26 cellular contexts compared by ENCODE assay signal in genomic region chr11:77413850-77414249, GRCh38.
DNase-seq lines count a peak whose midpoint lies in the region; ATAC-seq, FAIRE-seq and TF ChIP-seq lines count a peak whose summit lies in the region.
"Had no signal": no experiment of that assay in that cellular context is flagged by ENCODE, and none has a peak within 500 bp of the region (broad histone marks: within the 10 kb centered on the region; RNA-seq: fewer than 3 reads in every experiment).

No MANE protein-coding gene starts in this region.

- H3K9me3 ChIP-seq in SK-N-SH (no peaks in the 10 kb centered on the region), gastroesophageal sphincter (no peaks in the 10 kb centered on the region)
- H3K9me3 ChIP-seq: left lung, upper lobe of right lung had no signal

- H3K4me3 Mint-ChIP-seq in WTC11, result no peak overlapping the region
- H3K4me3 Mint-ChIP-seq: activated B cell treated with CpG ODN at 0.5 μM for 24 hours; activated naive CD8-positive, alpha-beta T cell treated with anti-CD3 and anti-CD28 coated beads, Interleukin-2, amount 10 ng/mL, durations not matched to agents 7 days and 5 days; activated T-cell treated with anti-CD3 and anti-CD28 coated beads, Interleukin-2, amount 50 U/mL, for 4 hours had no signal

- no peaks in the 10 kb centered on the region for H3F3A ChIP-seq in SK-N-SH (replicated peaks; ENCODE audit: insufficient read depth)

- no peaks in the 10 kb centered on the region for H3K9me2 ChIP-seq in SK-N-SH

- H2AFZ ChIP-seq in SK-N-SH (ENCODE audit: low read depth), result no peak overlapping the region

- no peaks in the 10 kb centered on the region for H3K27me3 Mint-ChIP-seq in WTC11 (ENCODE audit: low read depth)
- H3K27me3 Mint-ChIP-seq: activated B cell treated with CpG ODN at 0.5 μM for 24 hours; activated naive CD8-positive, alpha-beta T cell treated with anti-CD3 and anti-CD28 coated beads, Interleukin-2, amount 10 ng/mL, durations not matched to agents 7 days and 5 days had no signal

- H3K4me1 Mint-ChIP-seq in WTC11, result peaks cover 62% of the 10 kb centered on the region

- H3K27me3 ChIP-seq in SK-N-SH (ENCODE audit: insufficient read depth) (no peaks in the 10 kb centered on the region), gastroesophageal sphincter (no peaks in the 10 kb centered on the region)
- H3K27me3 ChIP-seq: left lung, upper lobe of right lung had no signal

- peaks cover 0 to 7% of the 10 kb centered on the region in 2 experiments; a peak in 2 of 4 replicates for H3K4me1 ChIP-seq in SK-N-SH (ENCODE audit: control insufficient read depth in 1 of 2, insufficient read depth in 2 of 2, low read depth in 1 of 2, low read length in 1 of 2)
- peaks cover 0 to 45% (median 0%) of the 10 kb centered on the region in 3 donors for H3K4me1 ChIP-seq in gastroesophageal sphincter
- H3K4me1 ChIP-seq: upper lobe of right lung had no signal

- H3K36me3 ChIP-seq in SK-N-SH (replicated peaks in 1 of 2; ENCODE audit: control insufficient read depth in 1 of 2, insufficient read depth in 2 of 2, low read length in 1 of 2) (no peaks in the 10 kb centered on the region), gastroesophageal sphincter (no peaks in the 10 kb centered on the region)
- H3K36me3 ChIP-seq: left lung, upper lobe of right lung had no signal

- H4K20me1 ChIP-seq in SK-N-SH (ENCODE audit: insufficient read depth), result no peaks in the 10 kb centered on the region

- H3K27ac Mint-ChIP-seq in WTC11, result peak overlapping the region; percentile 79
- H3K27ac Mint-ChIP-seq: activated B cell treated with CpG ODN at 0.5 μM for 24 hours; activated naive CD8-positive, alpha-beta T cell treated with anti-CD3 and anti-CD28 coated beads, Interleukin-2, amount 10 ng/mL, durations not matched to agents 7 days and 5 days had no signal

- H3K4me3 ChIP-seq in SK-N-SH (ENCODE audit: low read depth in 2 of 2, low read length in 1 of 2) (no peak overlapping the region), LNCaP clone FGC (ENCODE audit: low read depth, low read length) (no peak overlapping the region), gastroesophageal sphincter (no peak overlapping the region)
- H3K4me3 ChIP-seq: left lung, smooth muscle cell, upper lobe of right lung had no signal

- no peaks in the 10 kb centered on the region for H3K9me3 Mint-ChIP-seq in WTC11
- H3K9me3 Mint-ChIP-seq: activated B cell treated with CpG ODN at 0.5 μM for 24 hours; activated naive CD8-positive, alpha-beta T cell treated with anti-CD3 and anti-CD28 coated beads, Interleukin-2, amount 10 ng/mL, durations not matched to agents 7 days and 5 days; activated T-cell treated with anti-CD3 and anti-CD28 coated beads, Interleukin-2, amount 50 U/mL, for 4 hours had no signal

- TF ChIP-seq CTCF in SK-N-SH (IDR thresholded peaks at IDR 0.05) (no peak), LNCaP clone FGC (IDR thresholded peaks at IDR 0.05; ENCODE audit: control insufficient read depth, extremely low read depth, insufficient read depth) (peak; percentile 21; the same call in 1 of the 2 replicates), WTC11 (IDR thresholded peaks at IDR 0.05) (no peak), gastroesophageal sphincter (IDR thresholded peaks at IDR 0.05) (no peak)

- TF ChIP-seq POLR2A in GM12891 (IDR thresholded peaks at IDR 0.05; ENCODE audit: low read depth, low read length), result no peak
- no peak for TF ChIP-seq POLR2A in gastroesophageal sphincter (IDR thresholded peaks at IDR 0.05)

- TF ChIP-seq RAD21 in SK-N-SH (IDR thresholded peaks at IDR 0.05; ENCODE audit: low read length), result 0 out of 2 replicates have a peak, but pooled peaks have one; percentile 9

- H3K27ac ChIP-seq in SK-N-SH (ENCODE audit: low read depth in 2 of 2, low read length in 1 of 2) (no peak overlapping the region), gastroesophageal sphincter (no peak overlapping the region)
- H3K27ac ChIP-seq: left lung, upper lobe of right lung had no signal

- DNase-seq in SK-N-SH (no peak), LNCaP clone FGC (ENCODE audit: low read depth) (no peak), WTC11 (ENCODE audit: low spot score) (no peak), T-helper 1 cell (no peak), GM12891 (ENCODE audit: insufficient read length, low spot score) (no peak)
- DNase-seq in activated CD4-positive, alpha-beta T cell treated with anti-CD3 and anti-CD28 coated beads, Interleukin-2, amount 50 U/mL, for 1 hour, result no peak
- DNase-seq: activated B cell treated with CpG ODN at 0.5 μM for 24 hours; activated gamma-delta T cell treated with Interleukin-2 at 50 U/mL for 16 hours; activated naive CD8-positive, alpha-beta T cell treated with anti-CD3 and anti-CD28 coated beads, Interleukin-2, amount 10 ng/mL, durations not matched to agents 7 days and 5 days; activated T-cell treated with anti-CD3 and anti-CD28 coated beads, Interleukin-2, amount 50 U/mL, for 4 hours; aorta; Calu3; effector memory CD4-positive, alpha-beta T cell; EL; islet precursor cell; KG1; left lung; NCI-H1930; NCI-H524; stimulated activated naive CD8-positive, alpha-beta T cell treated with anti-CD3 and anti-CD28 coated beads, Interleukin-15, Interleukin-2, amounts not matched to agents 100 U/mL and 50 U/mL, for 24 hours; upper lobe of right lung had no signal

- TF ChIP-seq EP300 in SK-N-SH (IDR thresholded peaks at IDR 0.05; ENCODE audit: borderline replicate concordance in 1 of 2, low read depth in 1 of 2, low read length in 1 of 2) (no peak), gastroesophageal sphincter (IDR thresholded peaks at IDR 0.05) (no peak)

- ATAC-seq in SK-N-SH treated with all-trans-retinoic acid at 6 μM for 48 hours, result no peak
- ATAC-seq in WTC11, result no peak
- no peak for ATAC-seq in gastroesophageal sphincter
- ATAC-seq: activated T-cell treated with anti-CD3 and anti-CD28 coated beads, Interleukin-2, amount 50 U/mL, for 4 hours; left lung; stimulated activated naive CD8-positive, alpha-beta T cell treated with anti-CD3 and anti-CD28 coated beads, Interleukin-15, Interleukin-2, amounts not matched to agents 100 U/mL and 50 U/mL, for 24 hours; upper lobe of right lung had no signal

- FAIRE-seq in GM12891 (lab: Jason Lieb, UNC), result no peak
- FAIRE-seq: colon, RCC 7860 had no signal

- 85% methylated on average over 3 of the region's 3 CpGs for WGBS in SK-N-SH (ENCODE audit: low lambda C conversion rate)
- 66 to 69% methylated on average over 3 of the region's 3 CpGs for WGBS in gastroesophageal sphincter (ENCODE audit: low coverage in 1 of 2), 2 donors

- no peak overlapping the region for H3K9ac ChIP-seq in SK-N-SH

- H3K36me3 Mint-ChIP-seq in WTC11, result no peaks in the 10 kb centered on the region; the same call in 1 of the 2 replicates

- POLR2A ChIA-PET in SK-N-SH (lab: Yijun Ruan, JAX), result no interaction called here
- POLR2A ChIA-PET in WTC11 (lab: Charles Lee), result interaction anchor here (0.6 kb wide), 1 partner anchor 58 kb away, joined by 3 read pairs; no protein-coding TSS in a partner anchor

- H3K79me2 ChIP-seq in SK-N-SH (ENCODE audit: insufficient read depth), result no peaks in the 10 kb centered on the region

- CTCF ChIA-PET in SK-N-SH (lab: Yijun Ruan, JAX) (interaction anchor here (1.2 to 1.7 kb wide), 2 partner anchors 58 to 134 kb away, joined by 6 to 8 read pairs; no protein-coding TSS in a partner anchor), WTC11 (lab: Charles Lee) (interaction anchor here (0.6 to 1.2 kb wide), 9 partner anchors 30 to 176 kb away, joined by 3 to 11 read pairs (median 3); partner anchors contain the start of gene AQP11)

- H3K4me2 ChIP-seq in SK-N-SH, result no peak overlapping the region
- H3K4me2 ChIP-seq: smooth muscle cell had no signal

TF ChIP-seq in SK-N-SH, 30 proteins besides CTCF, POLR2A, EP300 and RAD21 (continues in another document):
- TF ChIP-seq FOXM1 (IDR thresholded peaks at IDR 0.05; ENCODE audit: low read depth) (no peak), NRF1 (IDR thresholded peaks at IDR 0.05; ENCODE audit: low read depth, low read length) (no peak), TAF1 (IDR thresholded peaks at IDR 0.05; ENCODE audit: borderline replicate concordance, low read depth, low read length) (no peak)

TF ChIP-seq in SK-N-SH treated with all-trans-retinoic acid at 6 μM for 48 hours, 23 proteins besides CTCF, POLR2A, EP300 and RAD21 (continues in another document):
- TF ChIP-seq BACH2 (CRISPR knock-in tag; IDR thresholded peaks at IDR 0.05; ENCODE audit: borderline replicate concordance) (no peak), ZFP3 (CRISPR knock-in tag; IDR thresholded peaks at IDR 0.05) (no peak), ZC3H10 (CRISPR knock-in tag; IDR thresholded peaks at IDR 0.05) (no peak), ZNF8 (CRISPR knock-in tag; IDR thresholded peaks at IDR 0.05) (no peak), ISL1 (CRISPR knock-in tag; IDR thresholded peaks at IDR 0.05) (no peak)

TF ChIP-seq in WTC11, 78 proteins besides CTCF, POLR2A, EP300 and RAD21 (continues in another document):
- TF ChIP-seq E2F4 (CRISPR knock-in tag; IDR thresholded peaks at IDR 0.05; ENCODE audit: borderline replicate concordance, low read depth), result no peak

TF ChIP-seq in GM12891, 5 proteins besides CTCF, POLR2A, EP300 and RAD21:
- no peak for TF ChIP-seq POU2F2 (IDR thresholded peaks at IDR 0.05; ENCODE audit: low read depth, low read length)
- no peak for TF ChIP-seq TAF1 (IDR thresholded peaks at IDR 0.05; ENCODE audit: low read depth, low read length)
- no peak for TF ChIP-seq SPI1 (IDR thresholded peaks at IDR 0.05; ENCODE audit: low read depth, low read length)
- no peak for TF ChIP-seq PAX5 (IDR thresholded peaks at IDR 0.05; ENCODE audit: insufficient read depth, low read length, severe bottlenecking)
- no peak for TF ChIP-seq POLR2AphosphoS5 (IDR thresholded peaks at IDR 0.05; ENCODE audit: low read depth, low read length)
